In genomic region chr10:22737587-22737986, GRCh38 we compare ENCODE assay signal across 17 cellular contexts. TPM values are rescaled to one million over a fixed set of nuclear protein-coding genes. Genes with fewer than 3 reads are reported as not detected.
A peak's percentile ranks its signal among the peaks of the same experiment; 100 is the strongest.
DNase-seq lines count a peak whose midpoint lies in the region; ATAC-seq and TF ChIP-seq lines count a peak whose summit lies in the region.
"Had no signal": no experiment of that assay in that cellular context is flagged by ENCODE, and none has a peak within 500 bp of the region (broad histone marks: within the 10 kb centered on the region; RNA-seq: fewer than 3 reads in every experiment).

No MANE protein-coding gene starts in this region.

- no peak overlapping the region for H2BK12ac ChIP-seq in H9 (ENCODE audit: insufficient read length, low read depth, low read length)

- no peak overlapping the region for H3K18ac ChIP-seq in H9 (ENCODE audit: insufficient read length, low read depth, low read length)

- H3K27ac ChIP-seq in H9 (ENCODE audit: insufficient read length, low read depth, low read length) = no peak overlapping the region
- H3K27ac ChIP-seq: SJCRH30 had no signal

- no peak overlapping the region for H2AFZ ChIP-seq in H9 (ENCODE audit: low read length)

- no peak overlapping the region for H2BK5ac ChIP-seq in H9 (ENCODE audit: insufficient read length, low read length)

- H3K36me3 Mint-ChIP-seq in dendritic cell treated with granulocyte-macrophage colony-stimulating factor and Interleukin-4, amounts not matched to agents 40 ng/mL and 50 ng/mL, for 4 days (ENCODE audit: low read depth) = no peaks in the 10 kb centered on the region
- peaks cover 3% of the 10 kb centered on the region for H3K36me3 Mint-ChIP-seq in activated T-helper 1 cell treated with anti-CD3 and anti-CD28 coated beads, Interleukin-12 subunit alpha, Interleukin-12 subunit beta, Interleukin-2, Interleukin-4 antibody, amounts not matched to agents 30 ng/mL and 10 ng/mL and 1 ng/mL, durations not matched to agents 14 hours and 24 hours and 36 hours (ENCODE audit: low read depth)
- peaks cover 0 to 4% (median 2%) of the 10 kb centered on the region in 3 experiments; a peak in 3 of 7 replicates for H3K36me3 Mint-ChIP-seq in H9 (ENCODE audit: insufficient read depth in 1 of 3, low read depth in 3 of 3)
- H3K36me3 Mint-ChIP-seq: immature natural killer cell had no signal

- H3K79me1 ChIP-seq in H9 (ENCODE audit: insufficient read depth, low read depth, low read length, poor library complexity, severe bottlenecking) = no peaks in the 10 kb centered on the region

- H2BK20ac ChIP-seq in H9 (ENCODE audit: low read depth, low read length, poor library complexity, severe bottlenecking) = no peak overlapping the region

- no peak overlapping the region for H3K56ac ChIP-seq in H9 (ENCODE audit: insufficient read length, low read depth, low read length)

- peaks cover 8% of the 10 kb centered on the region for H3K9me3 Mint-ChIP-seq in dendritic cell treated with granulocyte-macrophage colony-stimulating factor and Interleukin-4, amounts not matched to agents 40 ng/mL and 50 ng/mL, for 4 days
- peaks cover 4% of the 10 kb centered on the region for H3K9me3 Mint-ChIP-seq in activated T-helper 1 cell treated with anti-CD3 and anti-CD28 coated beads, Interleukin-12 subunit alpha, Interleukin-12 subunit beta, Interleukin-2, Interleukin-4 antibody, amounts not matched to agents 30 ng/mL and 10 ng/mL and 1 ng/mL, durations not matched to agents 14 hours and 24 hours and 36 hours
- peaks cover 0 to 3% of the 10 kb centered on the region in 2 experiments; a peak in 1 of 5 replicates for H3K9me3 Mint-ChIP-seq in H9
- H3K9me3 Mint-ChIP-seq: immature natural killer cell had no signal

- in situ Hi-C loops in KBM-7 (cut with MboI; ENCODE audit: low pct_unique_long_range_greater_than_20kb, low sequenced_read_pairs) = no loop called here

- no peaks in the 10 kb centered on the region for H3K79me2 ChIP-seq in H9 (ENCODE audit: insufficient read depth, low read length)

- H3K36me3 ChIP-seq in kidney epithelial cell (ENCODE audit: control insufficient read depth, insufficient read depth, low read length) = no peaks in the 10 kb centered on the region
- H3K36me3 ChIP-seq: SJCRH30 had no signal

- no peak overlapping the region for H3T11ph ChIP-seq in H9 (ENCODE audit: low read length)

- no peak overlapping the region for H3K4me3 ChIP-seq in kidney epithelial cell (ENCODE audit: low read depth, low read length)
- H3K4me3 ChIP-seq: GM12878, SJCRH30 had no signal

- no peak overlapping the region for H3K4me3 Mint-ChIP-seq in dendritic cell treated with granulocyte-macrophage colony-stimulating factor and Interleukin-4, amounts not matched to agents 40 ng/mL and 50 ng/mL, for 4 days
- H3K4me3 Mint-ChIP-seq in activated T-helper 1 cell treated with anti-CD3 and anti-CD28 coated beads, Interleukin-12 subunit alpha, Interleukin-12 subunit beta, Interleukin-2, Interleukin-4 antibody, amounts not matched to agents 30 ng/mL and 10 ng/mL and 1 ng/mL, durations not matched to agents 14 hours and 24 hours and 36 hours = no peak overlapping the region
- H3K4me3 Mint-ChIP-seq in H9 = no peak overlapping the region
- H3K4me3 Mint-ChIP-seq: immature natural killer cell, nephron had no signal

- H2BK15ac ChIP-seq in H9 (ENCODE audit: low read depth, low read length) = no peak overlapping the region

- H3K23me2 ChIP-seq in H9 (ENCODE audit: insufficient read length, low read depth, low read length, poor library complexity, severe bottlenecking) = no peaks in the 10 kb centered on the region

- H3K9ac ChIP-seq in H9 (ENCODE audit: extremely low read depth, insufficient read length, low read length) = no peak overlapping the region

- H2BK120ac ChIP-seq in H9 (ENCODE audit: low read depth, low read length, poor library complexity, severe bottlenecking) = no peak overlapping the region

- H3K9me3 ChIP-seq in H9 (ENCODE audit: control insufficient read depth, low read depth, low read length) = no peaks in the 10 kb centered on the region
- H3K9me3 ChIP-seq: Caco-2 had no signal

- H4K20me1 ChIP-seq in H9 (ENCODE audit: control insufficient read depth, insufficient read depth, insufficient read length) = no peaks in the 10 kb centered on the region

- H3K23ac ChIP-seq in H9 (ENCODE audit: insufficient read length, low read depth, low read length) = no peak overlapping the region

- DNase-seq in CD1c-positive myeloid dendritic cell (ENCODE audit: extremely low spot score) = peak; percentile 47
- DNase-seq in MV-4-11 (lab: John Stamatoyannopoulos, UW) = peak; percentile 92
- peak; percentile 61 for DNase-seq in kidney epithelial cell (ENCODE audit: low read depth)
- DNase-seq in activated T-helper 1 cell treated with anti-CD3 and anti-CD28 coated beads, Interleukin-12 subunit alpha, Interleukin-12 subunit beta, Interleukin-2, Interleukin-4 antibody, amounts not matched to agents 30 ng/mL and 10 ng/mL and 1 ng/mL, durations not matched to agents 14 hours and 24 hours and 36 hours (ENCODE audit: low spot score) = no peak
- DNase-seq in KBM-7 = no peak
- no peak for DNase-seq in H9
- DNase-seq: activated CD4-positive, alpha-beta T cell treated with anti-CD3 and anti-CD28 coated beads for 48 hours; activated naive CD4-positive, alpha-beta T cell; Caco-2; immature natural killer cell; NCI-H2081 treated with DMSO at 0.1 percent for 48 hours; SJCRH30; stimulated activated naive CD4-positive, alpha-beta T cell had no signal

- H3K27me3 ChIP-seq in kidney epithelial cell (ENCODE audit: control insufficient read depth, insufficient read depth, low read length) (no peaks in the 10 kb centered on the region), H9 (ENCODE audit: insufficient read depth, low read length) (no peaks in the 10 kb centered on the region)
- H3K27me3 ChIP-seq: SJCRH30 had no signal

- WGBS in H9 (ENCODE audit: extremely low coverage, insufficient read length, low lambda C conversion rate) = no CpG with 5 or more reads among the region's 1 CpG

- intact Hi-C loops in dendritic cell treated with granulocyte-macrophage colony-stimulating factor and Interleukin-4, amounts not matched to agents 40 ng/mL and 50 ng/mL, for 4 days (cut with micrococcal nuclease) = no loop called here
- intact Hi-C loops in activated T-helper 1 cell treated with anti-CD3 and anti-CD28 coated beads, Interleukin-12 subunit alpha, Interleukin-12 subunit beta, Interleukin-2, Interleukin-4 antibody, amounts not matched to agents 30 ng/mL and 10 ng/mL and 1 ng/mL, durations not matched to agents 14 hours and 24 hours and 36 hours (cut with micrococcal nuclease) = no loop called here

- no peak overlapping the region for H2AK5ac ChIP-seq in H9 (ENCODE audit: insufficient read length, low read length)

- H3K27ac Mint-ChIP-seq in dendritic cell treated with granulocyte-macrophage colony-stimulating factor and Interleukin-4, amounts not matched to agents 40 ng/mL and 50 ng/mL, for 4 days = peak overlapping the region; percentile 15
- no peak overlapping the region for H3K27ac Mint-ChIP-seq in activated T-helper 1 cell treated with anti-CD3 and anti-CD28 coated beads, Interleukin-12 subunit alpha, Interleukin-12 subunit beta, Interleukin-2, Interleukin-4 antibody, amounts not matched to agents 30 ng/mL and 10 ng/mL and 1 ng/mL, durations not matched to agents 14 hours and 24 hours and 36 hours
- no peak overlapping the region for H3K27ac Mint-ChIP-seq in H9
- H3K27ac Mint-ChIP-seq: immature natural killer cell, nephron had no signal

- no peak overlapping the region for H4K91ac ChIP-seq in H9 (ENCODE audit: insufficient read length, low read depth, low read length)

- H3K4ac ChIP-seq in H9 (ENCODE audit: low read depth, low read length) = no peak overlapping the region

- ATAC-seq in GM19395 (IDR thresholded peaks at IDR 0.05; ENCODE audit: unreplicated experiment) = no peak
- ATAC-seq: GM12878 had no signal

- no peak overlapping the region for H4K8ac ChIP-seq in H9 (replicated peaks; ENCODE audit: insufficient read length, low read depth, low read length)

- TF ChIP-seq CTCF in kidney epithelial cell (IDR thresholded peaks at IDR 0.05; ENCODE audit: insufficient read depth, low read length, poor library complexity, severe bottlenecking) (no peak), H9 (conservative IDR thresholded peaks at IDR 0.05) (no peak)

- no peaks in the 10 kb centered on the region for H3K4me1 ChIP-seq in H9 (ENCODE audit: insufficient read depth, low read length)
- H3K4me1 ChIP-seq: SJCRH30 had no signal

- H3K27me3 Mint-ChIP-seq in dendritic cell treated with granulocyte-macrophage colony-stimulating factor and Interleukin-4, amounts not matched to agents 40 ng/mL and 50 ng/mL, for 4 days = no peaks in the 10 kb centered on the region
- peaks cover 8% of the 10 kb centered on the region for H3K27me3 Mint-ChIP-seq in activated T-helper 1 cell treated with anti-CD3 and anti-CD28 coated beads, Interleukin-12 subunit alpha, Interleukin-12 subunit beta, Interleukin-2, Interleukin-4 antibody, amounts not matched to agents 30 ng/mL and 10 ng/mL and 1 ng/mL, durations not matched to agents 14 hours and 24 hours and 36 hours (ENCODE audit: insufficient read depth)
- no peaks in the 10 kb centered on the region for H3K27me3 Mint-ChIP-seq in H9 (ENCODE audit: low read depth)

- H3K4me1 Mint-ChIP-seq in dendritic cell treated with granulocyte-macrophage colony-stimulating factor and Interleukin-4, amounts not matched to agents 40 ng/mL and 50 ng/mL, for 4 days (ENCODE audit: low read depth) = peaks cover 38% of the 10 kb centered on the region
- H3K4me1 Mint-ChIP-seq in activated T-helper 1 cell treated with anti-CD3 and anti-CD28 coated beads, Interleukin-12 subunit alpha, Interleukin-12 subunit beta, Interleukin-2, Interleukin-4 antibody, amounts not matched to agents 30 ng/mL and 10 ng/mL and 1 ng/mL, durations not matched to agents 14 hours and 24 hours and 36 hours (ENCODE audit: low read depth) = no peaks in the 10 kb centered on the region
- H3K4me1 Mint-ChIP-seq in H9 = no peaks in the 10 kb centered on the region
- H3K4me1 Mint-ChIP-seq: immature natural killer cell, nephron had no signal

- H3K14ac ChIP-seq in H9 (ENCODE audit: insufficient read depth, low read length) = no peak overlapping the region

- H3K4me2 ChIP-seq in H9 (ENCODE audit: insufficient read depth, insufficient read length, low read length) = no peak overlapping the region

- no peak overlapping the region for H4K5ac ChIP-seq in H9 (ENCODE audit: insufficient read length, low read depth, low read length)

RNA-seq across cellular contexts. Expression of gene PIP4K2A, which starts 23.2 kb away (rescaled TPM):
- total RNA-seq in kidney epithelial cell (23.6 and 24.9 TPM in 2 replicates), H9 (2021) (33.3 and 33.6 TPM in 2 replicates)
- total RNA-seq in activated T-helper 1 cell treated with anti-CD3 and anti-CD28 coated beads, Interleukin-12 subunit alpha, Interleukin-12 subunit beta, Interleukin-2, Interleukin-4 antibody, amounts not matched to agents 30 ng/mL and 10 ng/mL and 1 ng/mL, durations not matched to agents 14 hours and 24 hours and 36 hours = 92.7 and 104 TPM in 2 replicates

Comparison
In these comparisons a context has a peak if more than half of its experiments do, and no peak if none do; other contexts are left out.
1. DNase-seq: peak in CD1c-positive myeloid dendritic cell (single experiment), MV-4-11 (single experiment) and kidney epithelial cell (single experiment); none in activated T-helper 1 cell treated with anti-CD3 and anti-CD28 coated beads, Interleukin-12 subunit alpha, Interleukin-12 subunit beta, Interleukin-2, Interleukin-4 antibody, amounts not matched to agents 30 ng/mL and 10 ng/mL and 1 ng/mL, durations not matched to agents 14 hours and 24 hours and 36 hours (single experiment), KBM-7 (single experiment) and H9 (single experiment).